8 cellular contexts compared by ENCODE assay signal in genomic region chr1:155003766-155004351, GRCh38. TPM values are rescaled to one million over a fixed set of nuclear protein-coding genes. Genes with fewer than 3 reads are reported as not detected.
A peak's percentile ranks its signal among the peaks of the same experiment; 100 is the strongest.
DNase-seq lines count a peak whose midpoint lies in the region; ATAC-seq and TF ChIP-seq lines count a peak whose summit lies in the region.

No MANE protein-coding gene starts in this region.

- POLR2A ChIA-PET in activated CD8-positive, alpha-beta T cell treated with anti-CD3 and anti-CD28 coated beads for 36 hours (lab: Charles Lee): interaction anchor here (0.8 to 1.9 kb wide), 9 partner anchors 9 to 133 kb away, joined by 3 to 7 read pairs (median 4); partner anchors contain the start of genes FLAD1 and PBXIP1

- CTCF ChIA-PET in activated CD8-positive, alpha-beta T cell treated with anti-CD3 and anti-CD28 coated beads for 36 hours (lab: Charles Lee): interaction anchor here (2.0 kb wide), 1 partner anchor 14 kb away, joined by 14 read pairs; no protein-coding TSS in a partner anchor

- no peaks in the 10 kb centered on the region for H3K27me3 Mint-ChIP-seq in CD4-positive, CD25-positive, alpha-beta regulatory T cell
- no peaks in the 10 kb centered on the region for H3K27me3 Mint-ChIP-seq in activated CD8-positive, alpha-beta T cell treated with anti-CD3 and anti-CD28 coated beads for 36 hours
- H3K27me3 Mint-ChIP-seq in neural crest cell (ENCODE audit: low read depth): no peaks in the 10 kb centered on the region

- no peak for TF ChIP-seq EP300 in gastroesophageal sphincter (IDR thresholded peaks at IDR 0.05)

- no peak for ATAC-seq in CD4-positive, CD25-positive, alpha-beta regulatory T cell (ENCODE audit: low read depth in 2 of 2)
- ATAC-seq in activated CD8-positive, alpha-beta T cell treated with anti-CD3 and anti-CD28 coated beads for 36 hours: no peak
- ATAC-seq in gastroesophageal sphincter (no peak), HG02885 (IDR thresholded peaks at IDR 0.05; ENCODE audit: poor library complexity, unreplicated experiment) (no peak), HG03520 (IDR thresholded peaks at IDR 0.05; ENCODE audit: unreplicated experiment) (no peak)

- no peaks in the 10 kb centered on the region for H3K27me3 ChIP-seq in CD4-positive, CD25-positive, alpha-beta regulatory T cell (ENCODE audit: control insufficient read depth, insufficient read depth, low read length)
- H3K27me3 ChIP-seq in gastroesophageal sphincter: no peaks in the 10 kb centered on the region

- no peaks in the 10 kb centered on the region for H3K9me3 ChIP-seq in CD4-positive, CD25-positive, alpha-beta regulatory T cell (ENCODE audit: control insufficient read depth in 2 of 2, low read length in 2 of 2)
- no peaks in the 10 kb centered on the region for H3K9me3 ChIP-seq in gastroesophageal sphincter

- no peaks in the 10 kb centered on the region for H3K36me3 Mint-ChIP-seq in CD4-positive, CD25-positive, alpha-beta regulatory T cell
- peaks cover 5% of the 10 kb centered on the region for H3K36me3 Mint-ChIP-seq in activated CD8-positive, alpha-beta T cell treated with anti-CD3 and anti-CD28 coated beads for 36 hours (ENCODE audit: low read depth)
- no peaks in the 10 kb centered on the region for H3K36me3 Mint-ChIP-seq in neural crest cell (ENCODE audit: low read depth)

- TF ChIP-seq CTCF in activated CD8-positive, alpha-beta T cell treated with anti-CD3 and anti-CD28 coated beads for 36 hours (IDR thresholded peaks at IDR 0.05): no peak
- TF ChIP-seq CTCF in gastroesophageal sphincter (IDR thresholded peaks at IDR 0.05) (no peak), neural crest cell (conservative IDR thresholded peaks at IDR 0.05) (no peak)

- DNase-seq in CD4-positive, CD25-positive, alpha-beta regulatory T cell: peak in 1 of 3 donors; percentile 53
- DNase-seq in HT1080 (ENCODE audit: low read depth) (peak; percentile 60), neural crest cell (ENCODE audit: low read depth, low spot score) (no peak), NOMO-1 treated with DMSO at 0.1 percent for 48 hours (lab: John Stamatoyannopoulos, UW; ENCODE audit: unreplicated experiment) (no peak)
- DNase-seq in activated CD8-positive, alpha-beta T cell treated with anti-CD3 and anti-CD28 coated beads for 36 hours: peak; percentile 38

- H3K27ac Mint-ChIP-seq in CD4-positive, CD25-positive, alpha-beta regulatory T cell: peak overlapping the region; percentile 92 to 97 (median 96)
- H3K27ac Mint-ChIP-seq in activated CD8-positive, alpha-beta T cell treated with anti-CD3 and anti-CD28 coated beads for 36 hours: peak overlapping the region; percentile 87
- H3K27ac Mint-ChIP-seq in neural crest cell (ENCODE audit: unreplicated experiment): peak overlapping the region; percentile 50

- 0% methylated on average over 3 to 5 of the region's 34 CpGs for WGBS in gastroesophageal sphincter (ENCODE audit: low coverage in 1 of 2), 2 donors

- no peaks in the 10 kb centered on the region for H3K36me3 ChIP-seq in CD4-positive, CD25-positive, alpha-beta regulatory T cell (ENCODE audit: control insufficient read depth, insufficient read depth, low read length)
- H3K36me3 ChIP-seq in gastroesophageal sphincter: no peaks in the 10 kb centered on the region

- H3K4me1 Mint-ChIP-seq in CD4-positive, CD25-positive, alpha-beta regulatory T cell: peaks cover 11 to 59% (median 32%) of the 10 kb centered on the region in 4 donors
- H3K4me1 Mint-ChIP-seq in activated CD8-positive, alpha-beta T cell treated with anti-CD3 and anti-CD28 coated beads for 36 hours (ENCODE audit: low read depth): peaks cover 49% of the 10 kb centered on the region
- H3K4me1 Mint-ChIP-seq in neural crest cell: peaks cover 35% of the 10 kb centered on the region

- peak overlapping the region; percentile 84 for H3K27ac ChIP-seq in CD4-positive, CD25-positive, alpha-beta regulatory T cell (ENCODE audit: insufficient read depth, low read length, poor library complexity, severe bottlenecking)
- H3K27ac ChIP-seq in gastroesophageal sphincter: peak overlapping the region; percentile 88 to 97 (median 96)

- H3K4me3 Mint-ChIP-seq in CD4-positive, CD25-positive, alpha-beta regulatory T cell: peak overlapping the region; percentile 99
- H3K4me3 Mint-ChIP-seq in activated CD8-positive, alpha-beta T cell treated with anti-CD3 and anti-CD28 coated beads for 36 hours: peak overlapping the region; percentile 85
- H3K4me3 Mint-ChIP-seq in neural crest cell: peak overlapping the region; percentile 93

- peaks cover 0 to 2% (median 0%) of the 10 kb centered on the region in 7 donors for H3K9me3 Mint-ChIP-seq in CD4-positive, CD25-positive, alpha-beta regulatory T cell
- H3K9me3 Mint-ChIP-seq in activated CD8-positive, alpha-beta T cell treated with anti-CD3 and anti-CD28 coated beads for 36 hours: no peaks in the 10 kb centered on the region
- no peaks in the 10 kb centered on the region for H3K9me3 Mint-ChIP-seq in neural crest cell

- peak overlapping the region; percentile 92 for H3K4me3 ChIP-seq in CD4-positive, CD25-positive, alpha-beta regulatory T cell (ENCODE audit: low read depth, low read length)
- H3K4me3 ChIP-seq in gastroesophageal sphincter: peak overlapping the region; percentile 76 to 89

- H3K4me1 ChIP-seq in CD4-positive, CD25-positive, alpha-beta regulatory T cell (ENCODE audit: control insufficient read depth, insufficient read depth, low read length, poor library complexity, severe bottlenecking): peaks cover 85% of the 10 kb centered on the region
- H3K4me1 ChIP-seq in gastroesophageal sphincter: peaks cover 6 to 65% (median 37%) of the 10 kb centered on the region in 3 donors

- intact Hi-C loops in activated CD8-positive, alpha-beta T cell treated with anti-CD3 and anti-CD28 coated beads for 36 hours (cut with micrococcal nuclease): no loop called here

- no peak for TF ChIP-seq POLR2A in gastroesophageal sphincter (IDR thresholded peaks at IDR 0.05)

RNA-seq across cellular contexts. Expression of gene ZBTB7B, which starts 1.3 kb away (rescaled TPM):
- 68.0 TPM for total RNA-seq in CD4-positive, CD25-positive, alpha-beta regulatory T cell
- polyA plus RNA-seq in CD4-positive, CD25-positive, alpha-beta regulatory T cell: 1 to 10 TPM; 3.7 to 6.5 (median 5.3) TPM
- total RNA-seq in HT1080 (2014; rRNA removed; shearing (Covaris generic)): 18.9 and 22.2 TPM in 2 replicates
- polyA plus RNA-seq in HT1080 (2015; cell fraction: cytosol; rRNA removed): 11.7 and 13.2 TPM in 2 replicates
- polyA plus RNA-seq in HT1080 (2015; cell fraction: nucleus; rRNA removed): 29.6 and 31.6 TPM in 2 replicates
- total RNA-seq in activated CD8-positive, alpha-beta T cell treated with anti-CD3 and anti-CD28 coated beads for 36 hours: 10 to 100 TPM; 26.3 to 26.5 TPM
- total RNA-seq in gastroesophageal sphincter: 10 to 100 TPM; 45.5 to 63.4 (median 49.5) TPM
- 5.9 and 6.9 TPM in 2 replicates for total RNA-seq in neural crest cell

RNA-seq across cellular contexts. Expression of gene LENEP, which starts 10.5 kb away (rescaled TPM):
- total RNA-seq in CD4-positive, CD25-positive, alpha-beta regulatory T cell: not detected
- polyA plus RNA-seq in CD4-positive, CD25-positive, alpha-beta regulatory T cell: not detected
- total RNA-seq in HT1080 (2014; rRNA removed; shearing (Covaris generic)): 0.64 TPM in 1 of 2 replicates, not detected in the other
- polyA plus RNA-seq in HT1080 (2015; cell fraction: cytosol; rRNA removed): not detected in 2 replicates
- not detected in 2 replicates for polyA plus RNA-seq in HT1080 (2015; cell fraction: nucleus; rRNA removed)
- total RNA-seq in activated CD8-positive, alpha-beta T cell treated with anti-CD3 and anti-CD28 coated beads for 36 hours: not detected
- total RNA-seq in gastroesophageal sphincter (not detected), neural crest cell (1.9 and 2.5 TPM in 2 replicates)

RNA-seq across cellular contexts. Expression of gene FLAD1, which starts 20.7 kb away (rescaled TPM):
- 39.1 TPM for total RNA-seq in CD4-positive, CD25-positive, alpha-beta regulatory T cell
- polyA plus RNA-seq in CD4-positive, CD25-positive, alpha-beta regulatory T cell: 10 to 100 TPM; 41.0 to 60.3 (median 44.0) TPM
- total RNA-seq in HT1080 (2014; rRNA removed; shearing (Covaris generic)): 49.5 and 50.0 TPM in 2 replicates
- 21.0 and 25.1 TPM in 2 replicates for polyA plus RNA-seq in HT1080 (2015; cell fraction: cytosol; rRNA removed)
- polyA plus RNA-seq in HT1080 (2015; cell fraction: nucleus; rRNA removed): 30.6 and 38.7 TPM in 2 replicates
- total RNA-seq in activated CD8-positive, alpha-beta T cell treated with anti-CD3 and anti-CD28 coated beads for 36 hours: 10 to 100 TPM; 31.5 to 32.9 TPM
- total RNA-seq in gastroesophageal sphincter (10 to 100 TPM; 12.8 to 23.5 (median 20.7) TPM), neural crest cell (76.3 and 81.9 TPM in 2 replicates)

RNA-seq across cellular contexts. Expression of gene CKS1B, which starts 29.4 kb away (rescaled TPM):
- total RNA-seq in CD4-positive, CD25-positive, alpha-beta regulatory T cell: 8.5 TPM
- polyA plus RNA-seq in CD4-positive, CD25-positive, alpha-beta regulatory T cell: 10 to 100 TPM; 51.3 to 60.0 (median 56.4) TPM
- total RNA-seq in HT1080 (2014; rRNA removed; shearing (Covaris generic)): 210 and 222 TPM in 2 replicates
- 139 and 187 TPM in 2 replicates for polyA plus RNA-seq in HT1080 (2015; cell fraction: cytosol; rRNA removed)
- polyA plus RNA-seq in HT1080 (2015; cell fraction: nucleus; rRNA removed): 67.1 and 86.8 TPM in 2 replicates
- 100 to 1,000 TPM; 172 to 173 TPM for total RNA-seq in activated CD8-positive, alpha-beta T cell treated with anti-CD3 and anti-CD28 coated beads for 36 hours
- total RNA-seq in gastroesophageal sphincter (10 to 100 TPM in 3 of 4 donors, 1 to 10 TPM in 1; 7.5 to 24.2 (median 17.6) TPM), neural crest cell (211 and 217 TPM in 2 replicates)

RNA-seq across cellular contexts. Expression of gene DCST2, which starts 29.7 kb away (rescaled TPM):
- 1.4 TPM for total RNA-seq in CD4-positive, CD25-positive, alpha-beta regulatory T cell
- not detected for polyA plus RNA-seq in CD4-positive, CD25-positive, alpha-beta regulatory T cell
- 0.03 TPM in 1 of 2 replicates, not detected in the other for total RNA-seq in HT1080 (2014; rRNA removed; shearing (Covaris generic))
- 0.03 TPM in 1 of 2 replicates, not detected in the other for polyA plus RNA-seq in HT1080 (2015; cell fraction: cytosol; rRNA removed)
- polyA plus RNA-seq in HT1080 (2015; cell fraction: nucleus; rRNA removed): 0.16 and 0.49 TPM in 2 replicates
- under 1 TPM; 0.20 to 0.36 TPM for total RNA-seq in activated CD8-positive, alpha-beta T cell treated with anti-CD3 and anti-CD28 coated beads for 36 hours
- total RNA-seq in gastroesophageal sphincter (under 1 TPM in 2 of 4 donors, not detected in 2; 0.35 to 0.54 TPM), neural crest cell (1.3 and 3.4 TPM in 2 replicates)

Comparison
In these comparisons a context has a peak if more than half of its experiments do, and no peak if none do; other contexts are left out.
1. DNase-seq: peak in HT1080 (single experiment) and activated CD8-positive, alpha-beta T cell treated with anti-CD3 and anti-CD28 coated beads for 36 hours (single experiment); none in neural crest cell (single experiment) and NOMO-1 treated with DMSO at 0.1 percent for 48 hours (single experiment).
2. Peak in every context shown above with its lines, with median percentiles within 50 percentile points of each other: H3K27ac Mint-ChIP-seq and H3K4me3 Mint-ChIP-seq.